ENCODE assay signal across 3 cellular contexts in the genomic region with DNA sequence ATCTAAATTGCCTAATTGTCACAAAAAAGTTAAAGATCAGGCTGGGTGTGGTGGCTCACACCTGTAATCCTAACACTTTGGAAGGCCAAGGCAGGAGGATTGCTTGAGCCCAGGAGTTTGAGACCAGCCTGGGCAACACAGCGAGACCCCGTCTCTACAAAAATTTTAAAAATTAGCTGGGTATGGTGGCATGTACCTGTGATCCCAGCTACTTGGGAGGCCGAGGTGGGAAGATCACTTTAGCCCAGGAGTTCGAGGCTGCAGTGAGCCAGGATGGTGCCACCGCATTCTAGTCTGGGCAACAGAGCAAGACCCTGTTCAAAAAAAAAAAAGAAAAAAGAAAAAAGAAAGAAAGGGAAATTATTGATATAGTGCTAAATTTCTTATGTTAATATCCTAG. TPM values are rescaled to one million over a fixed set of nuclear protein-coding genes. Genes with fewer than 3 reads are reported as not detected.
"Had no signal": no experiment of that assay in that cellular context is flagged by ENCODE, and none has a peak within 500 bp of the region (broad histone marks: within the 10 kb centered on the region; RNA-seq: fewer than 3 reads in every experiment).

No MANE protein-coding gene starts in this region.

RNA-seq across cellular contexts. Expression of a gene that starts 26.4 kb away (rescaled TPM):
- total RNA-seq: HT-29 had no signal
- polyA plus RNA-seq: IgD-negative memory B cell had no signal

RNA-seq across cellular contexts. Expression of a gene that starts 32.6 kb away (rescaled TPM):
- total RNA-seq: HepG2, HT-29 had no signal
